ENCODE assay signal across 20 cellular contexts in the genomic region with DNA sequence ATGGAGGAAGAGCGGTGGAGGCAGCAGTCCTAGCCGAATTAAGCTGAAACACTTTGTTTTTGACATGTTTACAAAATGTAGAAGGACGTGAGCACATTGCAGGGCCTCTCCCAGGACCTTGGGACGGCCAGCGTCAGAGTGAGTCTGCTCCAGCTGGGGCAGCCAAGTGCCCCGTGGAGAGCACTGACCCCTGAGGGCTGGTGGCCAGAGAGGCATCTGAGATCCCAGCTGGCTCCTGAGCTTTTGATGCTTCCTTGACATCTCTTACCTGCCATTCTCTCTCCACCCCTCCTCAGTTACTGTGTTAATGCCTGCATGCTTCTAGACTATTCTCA. TPM values are rescaled to one million over a fixed set of nuclear protein-coding genes. Genes with fewer than 3 reads are reported as not detected.
DNase-seq lines count a peak whose midpoint lies in the region; ATAC-seq and TF ChIP-seq lines count a peak whose summit lies in the region.
"Had no signal": no experiment of that assay in that cellular context is flagged by ENCODE, and none has a peak within 500 bp of the region (broad histone marks: within the 10 kb centered on the region; RNA-seq: fewer than 3 reads in every experiment).

No MANE protein-coding gene starts in this region.

- H3K4me1 Mint-ChIP-seq in natural killer cell: no peaks in the 10 kb centered on the region
- H3K4me1 Mint-ChIP-seq: CD4-positive, alpha-beta memory T cell had no signal

- H3K4me2 ChIP-seq in BLaER1 treated with 17β-estradiol and CSF1 and Interleukin-3, amounts not matched to agents 10 nM and 100 nM: peak overlapping the region in 7 of 11 experiments; percentile 57 to 80 (median 63); a peak in 14 of 22 replicates

- peaks cover 0 to 64% (median 41%) of the 10 kb centered on the region in 10 experiments; a peak in 17 of 20 replicates for H3K4me1 ChIP-seq in BLaER1 treated with 17β-estradiol and CSF1 and Interleukin-3, amounts not matched to agents 10 nM and 100 nM
- no peaks in the 10 kb centered on the region for H3K4me1 ChIP-seq in spleen
- H3K4me1 ChIP-seq in HAP-1: peaks cover under 1% of the 10 kb centered on the region
- no peaks in the 10 kb centered on the region for H3K4me1 ChIP-seq in left ventricle myocardium inferior

- 0 out of 22 replicates have a peak overlapping the region, but pooled peaks of 1 of the 11 experiments have one; percentile 7 for H3K9ac ChIP-seq in BLaER1 treated with 17β-estradiol and CSF1 and Interleukin-3, amounts not matched to agents 10 nM and 100 nM
- H3K9ac ChIP-seq: GM23248 had no signal

- no peaks in the 10 kb centered on the region for H3K9me3 Mint-ChIP-seq in natural killer cell

- H3K36me3 Mint-ChIP-seq in natural killer cell: no peaks in the 10 kb centered on the region
- H3K36me3 Mint-ChIP-seq: CD4-positive, alpha-beta memory T cell had no signal

- H3K4me3 ChIP-seq in BLaER1 treated with 17β-estradiol and CSF1 and Interleukin-3, amounts not matched to agents 10 nM and 100 nM: no peak overlapping the region
- H3K4me3 ChIP-seq in spleen (no peak overlapping the region), HAP-1 (no peak overlapping the region), left ventricle myocardium inferior (no peak overlapping the region)
- H3K4me3 ChIP-seq: GM23248 had no signal

- TF ChIP-seq CTCF in natural killer cell (IDR thresholded peaks at IDR 0.05) (no peak), spleen (IDR thresholded peaks at IDR 0.05 in 8 of 11, conservative IDR thresholded peaks at IDR 0.05 in 3 of 11) (no peak), left ventricle myocardium inferior (IDR thresholded peaks at IDR 0.05; ENCODE audit: borderline replicate concordance) (no peak)

- no peak for TF ChIP-seq POLR2A in spleen (IDR thresholded peaks at IDR 0.05)

- H3K4me3 Mint-ChIP-seq in natural killer cell: no peak overlapping the region
- H3K4me3 Mint-ChIP-seq: CD4-positive, alpha-beta memory T cell had no signal

- peaks cover 0 to 5% (median 0%) of the 10 kb centered on the region in 11 experiments; a peak in 1 of 22 replicates for H4K20me1 ChIP-seq in BLaER1 treated with 17β-estradiol and CSF1 and Interleukin-3, amounts not matched to agents 10 nM and 100 nM

- no peak overlapping the region for H3K27ac Mint-ChIP-seq in natural killer cell

- intact Hi-C loops in natural killer cell (cut with micrococcal nuclease): no loop called here
- intact Hi-C loops in spleen (cut with DNase I; ENCODE audit: low total_unique reads): no loop called here
- intact Hi-C loops in left ventricle myocardium inferior (cut with micrococcal nuclease): no loop called here

- DNase-seq in cerebellum (ENCODE audit: low spot score): peak; percentile 72
- peak; percentile 2 for DNase-seq in natural killer cell
- DNase-seq in spleen: peak; percentile 47
- DNase-seq in GF-D8 (lab: John Stamatoyannopoulos, UW): no peak
- no peak for DNase-seq in HAP-1 (ENCODE audit: low spot score in 2 of 2)
- DNase-seq in left ventricle myocardium inferior: no peak
- DNase-seq: ACHN; DMS79; GDM1; KG1; NCI-H1092; NCI-H1694; NCI-H2107; NCI-H345; NCI-H526 treated with DMSO at 0.1 percent for 48 hours; NK-92 treated with Interleukin-12 subunit alpha and Interleukin-12 subunit beta, amount 100 ng/mL, for 24 hours had no signal

- in situ Hi-C loops in HAP-1 (cut with MboI; ENCODE audit: low sequenced_read_pairs): no loop called here

- H3K36me3 ChIP-seq in BLaER1 treated with 17β-estradiol and CSF1 and Interleukin-3, amounts not matched to agents 10 nM and 100 nM: no peaks in the 10 kb centered on the region
- no peaks in the 10 kb centered on the region for H3K36me3 ChIP-seq in spleen
- H3K36me3 ChIP-seq in HAP-1 (replicated peaks): no peaks in the 10 kb centered on the region
- H3K36me3 ChIP-seq in left ventricle myocardium inferior: no peaks in the 10 kb centered on the region

- WGBS in spleen, 5 donors: 64 to 79% (median 73%) methylated on average over 6 of the region's 6 CpGs

- H3K27me3 ChIP-seq in BLaER1 treated with 17β-estradiol and CSF1 and Interleukin-3, amounts not matched to agents 10 nM and 100 nM: peaks cover 0 to 25% (median 0%) of the 10 kb centered on the region in 11 experiments; a peak in 4 of 22 replicates
- H3K27me3 ChIP-seq in spleen (replicated peaks in 1 of 7): no peaks in the 10 kb centered on the region
- no peaks in the 10 kb centered on the region for H3K27me3 ChIP-seq in HAP-1 (ENCODE audit: low read depth)
- H3K27me3 ChIP-seq in left ventricle myocardium inferior (ENCODE audit: low read depth): peaks cover 4% of the 10 kb centered on the region

- H3K27me3 Mint-ChIP-seq in natural killer cell (ENCODE audit: low read depth in 2 of 2): no peaks in the 10 kb centered on the region
- H3K27me3 Mint-ChIP-seq: CD4-positive, alpha-beta memory T cell had no signal

- peaks cover 0 to 21% (median 6%) of the 10 kb centered on the region in 11 experiments; a peak in 7 of 22 replicates for H3K9me3 ChIP-seq in BLaER1 treated with 17β-estradiol and CSF1 and Interleukin-3, amounts not matched to agents 10 nM and 100 nM (replicated peaks in 1 of 11)
- H3K9me3 ChIP-seq in spleen: peaks cover 0 to 13% (median 6%) of the 10 kb centered on the region in 8 donors
- no peaks in the 10 kb centered on the region for H3K9me3 ChIP-seq in HAP-1
- H3K9me3 ChIP-seq in left ventricle myocardium inferior (replicated peaks): peaks cover 10% of the 10 kb centered on the region

- H3K27ac ChIP-seq in BLaER1 treated with 17β-estradiol and CSF1 and Interleukin-3, amounts not matched to agents 10 nM and 100 nM: no peak overlapping the region
- no peak overlapping the region for H3K27ac ChIP-seq in spleen
- no peak overlapping the region for H3K27ac ChIP-seq in left ventricle myocardium inferior (replicated peaks)
- H3K27ac ChIP-seq: GM23248, RWPE1 had no signal

- no peak for ATAC-seq in natural killer cell

RNA-seq across cellular contexts. Expression of gene NAT8L, which starts 24.7 kb away (rescaled TPM):
- total RNA-seq in cerebellum: 9.2 TPM
- total RNA-seq in natural killer cell: not detected
- 1 to 10 TPM in 4 of 7 donors, under 1 TPM in 3; 0.50 to 3.1 (median 1.3) TPM for total RNA-seq in spleen
- under 1 TPM; 0.13 to 0.80 (median 0.29) TPM for polyA plus RNA-seq in spleen
- total RNA-seq in left ventricle myocardium inferior: 0.52 TPM
- total RNA-seq: CD4-positive, alpha-beta memory T cell; GM23248 had no signal
- polyA plus RNA-seq: CD4-positive, alpha-beta memory T cell had no signal

Comparison
In these comparisons a context has a peak if more than half of its experiments do, and no peak if none do; other contexts are left out.
1. DNase-seq: peak in cerebellum (single experiment), natural killer cell (single experiment) and spleen (single experiment); none in GF-D8 (single experiment), HAP-1 (0 of 2) and left ventricle myocardium inferior (single experiment).